Comparison of ENCODE assay signal across 1 cellular context in the genomic region with DNA sequence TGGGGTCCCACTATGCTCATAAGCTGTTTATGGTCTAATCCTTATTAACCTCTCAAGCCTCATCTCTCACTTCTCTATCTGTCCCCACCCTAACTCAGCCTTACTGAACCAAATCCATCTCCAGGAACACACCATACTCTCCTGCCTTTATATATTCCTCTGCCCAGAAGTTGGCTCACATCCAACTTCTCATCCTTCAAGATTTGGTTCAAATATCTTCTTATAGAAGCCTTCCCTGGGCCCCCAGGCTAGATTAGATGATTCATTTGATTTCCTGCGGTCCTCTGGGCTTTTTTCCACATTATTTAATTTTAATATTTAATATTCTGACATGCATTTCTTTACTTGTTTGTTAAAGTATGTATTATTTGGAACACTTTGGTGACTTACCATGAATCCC.
A peak's percentile ranks its signal among the peaks of the same experiment; 100 is the strongest.
TF ChIP-seq lines count a peak whose summit lies in the region.

No MANE protein-coding gene starts in this region.

TF ChIP-seq in K562, 482 proteins besides CTCF, POLR2A, EP300 and RAD21:
- TF ChIP-seq NFIC (IDR thresholded peaks at IDR 0.05) (peak; percentile 80), WHSC1 (IDR thresholded peaks at IDR 0.05; ENCODE audit: low read length) (no peak)
